Comparison of ENCODE assay signal across 7 cellular contexts in genomic region chr13:70117506-70117905, GRCh38. TPM values are rescaled to one million over a fixed set of nuclear protein-coding genes. Genes with fewer than 3 reads are reported as not detected.
"Had no signal": no experiment of that assay in that cellular context is flagged by ENCODE, and none has a peak within 500 bp of the region (broad histone marks: within the 10 kb centered on the region; RNA-seq: fewer than 3 reads in every experiment).

No MANE protein-coding gene starts in this region.

- DNase-seq: H9, HCEC 1CT, KBM-7 had no signal

- H3K4me3 ChIP-seq: GM23338 had no signal

- H2AFZ ChIP-seq: GM23338 had no signal

- H3K4me2 ChIP-seq: GM23338 had no signal

RNA-seq across cellular contexts. Expression of gene KLHL1, which starts 9.3 kb away (rescaled TPM):
- total RNA-seq: GM23338, H1, H9, HT-29 had no signal
- polyA plus RNA-seq: GM23338, H1, IgD-negative memory B cell had no signal

RNA-seq across cellular contexts. Expression of gene ATXN8OS, which starts 9.9 kb away (rescaled TPM):
- total RNA-seq: GM23338, H1, H9, HT-29 had no signal
- polyA plus RNA-seq: GM23338, H1, IgD-negative memory B cell had no signal
